In genomic region chr16:27223701-27224100, GRCh38 we compare ENCODE assay signal across 1 cellular context.
TF ChIP-seq lines count a peak whose summit lies in the region.

No MANE protein-coding gene starts in this region.

TF ChIP-seq in IMR-90, 13 proteins besides CTCF, POLR2A, EP300 and RAD21:
- no peak for TF ChIP-seq SMC3 (IDR thresholded peaks at IDR 0.05; ENCODE audit: low read depth, low read length)
- no peak for TF ChIP-seq ELK1 (IDR thresholded peaks at IDR 0.05; ENCODE audit: borderline replicate concordance, low read depth, low read length)
- no peak for TF ChIP-seq MAZ (IDR thresholded peaks at IDR 0.05; ENCODE audit: borderline replicate concordance, low read depth, low read length)
- no peak for TF ChIP-seq CEBPB (IDR thresholded peaks at IDR 0.05; ENCODE audit: low read depth, low read length)
- TF ChIP-seq BHLHE40 (IDR thresholded peaks at IDR 0.05; ENCODE audit: low read depth, low read length) = no peak
- TF ChIP-seq USF2 (IDR thresholded peaks at IDR 0.05; ENCODE audit: low read depth, low read length) = no peak
- TF ChIP-seq RCOR1 (IDR thresholded peaks at IDR 0.05; ENCODE audit: insufficient replicate concordance, low read length) = no peak
- no peak for TF ChIP-seq MXI1 (IDR thresholded peaks at IDR 0.05; ENCODE audit: borderline replicate concordance, low read depth, low read length)
- TF ChIP-seq NFE2L2 (IDR thresholded peaks at IDR 0.05; ENCODE audit: low read depth, low read length) = no peak
